Comparison of ENCODE assay signal across 20 cellular contexts in genomic region chr9:37978983-37979382, GRCh38.
DNase-seq lines count a peak whose midpoint lies in the region; ATAC-seq, FAIRE-seq and TF ChIP-seq lines count a peak whose summit lies in the region.
"Had no signal": no experiment of that assay in that cellular context is flagged by ENCODE, and none has a peak within 500 bp of the region (broad histone marks: within the 10 kb centered on the region; RNA-seq: fewer than 3 reads in every experiment).

No MANE protein-coding gene starts in this region.

- intact Hi-C loops in kidney (cut with DNase I) (no loop called here), spleen (cut with DNase I; ENCODE audit: low total_unique reads) (no loop called here)

- peaks cover 13% of the 10 kb centered on the region for H3F3A ChIP-seq in SK-N-SH (replicated peaks; ENCODE audit: insufficient read depth)

- peak; percentile 83 for DNase-seq in SK-N-SH
- DNase-seq in kidney, result peak; percentile 21
- DNase-seq in spleen, result peak; percentile 41
- DNase-seq in naive thymus-derived CD8-positive, alpha-beta T cell, result no peak
- DNase-seq in SKM-1 treated with dmso at 0.1 percent for 144 hours (lab: John Stamatoyannopoulos, UW; ENCODE audit: unreplicated experiment), result no peak
- no peak for DNase-seq in NCI-H226
- no peak for DNase-seq in amygdala (lab: John Stamatoyannopoulos, UW)
- DNase-seq: Calu3; CD4-positive, alpha-beta T cell; DMS79; GM23248; HCEC 1CT; KG1; NCI-H1048; NCI-H2081 treated with DMSO at 0.1 percent for 48 hours; NCI-H2227 treated with DMSO at 0.1 percent for 48 hours; NCI-H524 treated with DMSO at 0.1 percent for 48 hours; OCI-M1; SHP77 treated with DMSO at 0.1 percent for 48 hours had no signal

- H3K36me3 Mint-ChIP-seq in naive thymus-derived CD8-positive, alpha-beta T cell, result no peaks in the 10 kb centered on the region

- peaks cover 11 to 21% of the 10 kb centered on the region in 2 experiments for H3K36me3 ChIP-seq in SK-N-SH (replicated peaks in 1 of 2; ENCODE audit: control insufficient read depth in 1 of 2, insufficient read depth in 2 of 2, low read length in 1 of 2)
- no peaks in the 10 kb centered on the region for H3K36me3 ChIP-seq in kidney (ENCODE audit: control insufficient read depth in 1 of 2, insufficient read depth in 2 of 2, low read length in 2 of 2)
- peaks cover 0 to 5% (median 0%) of the 10 kb centered on the region in 6 donors for H3K36me3 ChIP-seq in spleen

- no peaks in the 10 kb centered on the region for H3K9me3 Mint-ChIP-seq in naive thymus-derived CD8-positive, alpha-beta T cell
- H3K9me3 Mint-ChIP-seq: CD4-positive, alpha-beta T cell had no signal

- peak; percentile 61 for ATAC-seq in HG02759 (IDR thresholded peaks at IDR 0.05; ENCODE audit: unreplicated experiment)
- ATAC-seq in naive thymus-derived CD8-positive, alpha-beta T cell, result no peak

- H3K4me2 ChIP-seq in SK-N-SH, result no peak overlapping the region

- no peak for TF ChIP-seq POLR2A in spleen (IDR thresholded peaks at IDR 0.05)

- FAIRE-seq in kidney (lab: Jason Lieb, UNC), result no peak

- TF ChIP-seq CTCF in SK-N-SH (IDR thresholded peaks at IDR 0.05) (no peak), kidney (IDR thresholded peaks at IDR 0.05; ENCODE audit: borderline replicate concordance, extremely low read depth, insufficient read depth) (no peak), spleen (IDR thresholded peaks at IDR 0.05 in 8 of 11, conservative IDR thresholded peaks at IDR 0.05 in 3 of 11) (no peak)

- H3K27me3 Mint-ChIP-seq in naive thymus-derived CD8-positive, alpha-beta T cell, result peaks cover 0 to 3% (median 0%) of the 10 kb centered on the region in 5 donors
- H3K27me3 Mint-ChIP-seq: CD4-positive, alpha-beta T cell had no signal

- H3K4me1 ChIP-seq in SK-N-SH (ENCODE audit: control insufficient read depth in 1 of 2, insufficient read depth in 2 of 2, low read depth in 1 of 2, low read length in 1 of 2) (peaks cover 31 to 43% of the 10 kb centered on the region in 2 experiments; a peak in 3 of 4 replicates), kidney (ENCODE audit: control insufficient read depth in 1 of 2, insufficient read depth in 1 of 2, low read depth in 1 of 2, low read length in 2 of 2) (peaks cover 5 to 7% of the 10 kb centered on the region in 2 donors), spleen (no peaks in the 10 kb centered on the region)

- peaks cover 4% of the 10 kb centered on the region; the same call in 1 of the 2 replicates for H4K20me1 ChIP-seq in SK-N-SH (ENCODE audit: insufficient read depth)

- TF ChIP-seq EP300 in SK-N-SH (IDR thresholded peaks at IDR 0.05; ENCODE audit: borderline replicate concordance in 1 of 2, low read depth in 1 of 2, low read length in 1 of 2), result peak in 1 of 2 experiments; percentile 95; a peak in 2 of 4 replicates

- peaks cover 98% of the 10 kb centered on the region for H3K79me2 ChIP-seq in SK-N-SH (ENCODE audit: insufficient read depth)

- no peak overlapping the region for H2AFZ ChIP-seq in SK-N-SH (ENCODE audit: low read depth)
- H2AFZ ChIP-seq: GM23248 had no signal

- H3K9me3 ChIP-seq in SK-N-SH (no peaks in the 10 kb centered on the region), kidney (ENCODE audit: control insufficient read depth in 1 of 2, low read length in 2 of 2) (no peaks in the 10 kb centered on the region), spleen (no peaks in the 10 kb centered on the region)

- no peak overlapping the region for H3K27ac Mint-ChIP-seq in naive thymus-derived CD8-positive, alpha-beta T cell
- H3K27ac Mint-ChIP-seq: CD4-positive, alpha-beta T cell had no signal

- CTCF ChIA-PET in SK-N-SH (lab: Yijun Ruan, JAX), result interaction anchor here (0.8 to 3.7 kb wide), 12 partner anchors 9 to 382 kb away, joined by 3 to 20 read pairs (median 4); no protein-coding TSS in a partner anchor

- H3K9ac ChIP-seq in SK-N-SH (no peak overlapping the region), kidney (ENCODE audit: low read length in 2 of 2) (no peak overlapping the region)
- H3K9ac ChIP-seq: GM23248 had no signal

- peaks cover 0 to 2% (median 0%) of the 10 kb centered on the region in 4 donors for H3K4me1 Mint-ChIP-seq in naive thymus-derived CD8-positive, alpha-beta T cell

- no peak overlapping the region for H3K4me3 ChIP-seq in SK-N-SH (ENCODE audit: low read depth in 2 of 2, low read length in 1 of 2)
- no peak overlapping the region for H3K4me3 ChIP-seq in kidney (ENCODE audit: low read length in 2 of 2)
- H3K4me3 ChIP-seq in spleen, result no peak overlapping the region
- H3K4me3 ChIP-seq: GM23248 had no signal

- H3K27me3 ChIP-seq in SK-N-SH (ENCODE audit: insufficient read depth) (no peaks in the 10 kb centered on the region), spleen (replicated peaks in 1 of 7) (no peaks in the 10 kb centered on the region)

- no peak overlapping the region for H3K4me3 Mint-ChIP-seq in naive thymus-derived CD8-positive, alpha-beta T cell
- H3K4me3 Mint-ChIP-seq: CD4-positive, alpha-beta T cell had no signal

- H3K9me2 ChIP-seq in SK-N-SH, result no peaks in the 10 kb centered on the region

- POLR2A ChIA-PET in SK-N-SH (lab: Yijun Ruan, JAX), result interaction anchor here (1.3 to 1.4 kb wide), 2 partner anchors 8 to 45 kb away, joined by 6 read pairs; no protein-coding TSS in a partner anchor
- POLR2A ChIA-PET in naive thymus-derived CD8-positive, alpha-beta T cell (lab: Charles Lee), result no interaction called here

- no peak; the same call in 1 of the 2 replicates for TF ChIP-seq RAD21 in SK-N-SH (IDR thresholded peaks at IDR 0.05; ENCODE audit: low read length)

- WGBS in SK-N-SH (ENCODE audit: low lambda C conversion rate), result 55% methylated on average over 3 of the region's 3 CpGs
- 74 to 92% (median 87%) methylated on average over 3 of the region's 3 CpGs for WGBS in spleen, 5 donors

- H3K27ac ChIP-seq in SK-N-SH (ENCODE audit: low read depth in 2 of 2, low read length in 1 of 2) (peak overlapping the region in 1 of 2 experiments; percentile 96; a peak in 3 of 4 replicates), kidney (ENCODE audit: low read depth in 2 of 2, low read length in 2 of 2) (no peak overlapping the region), spleen (no peak overlapping the region)
- H3K27ac ChIP-seq: GM23248 had no signal

TF ChIP-seq in SK-N-SH, 30 proteins besides CTCF, POLR2A, EP300 and RAD21:
- TF ChIP-seq CHD2 (IDR thresholded peaks at IDR 0.05; ENCODE audit: low read length, partially characterized antibody), result peak; percentile 72
- peak; percentile 91 for TF ChIP-seq GATA2 (CRISPR knock-in tag; IDR thresholded peaks at IDR 0.05)
- no peak for TF ChIP-seq TEAD4 (IDR thresholded peaks at IDR 0.05; ENCODE audit: borderline replicate concordance, insufficient read depth)
- no peak for TF ChIP-seq MEF2A (IDR thresholded peaks at IDR 0.05; ENCODE audit: borderline replicate concordance, low read depth)
- peak; percentile 40; the same call in 1 of the 2 replicates for TF ChIP-seq MXI1 (IDR thresholded peaks at IDR 0.05; ENCODE audit: low read depth, low read length)
- TF ChIP-seq RCOR1 (IDR thresholded peaks at IDR 0.05; ENCODE audit: low read length), result peak; percentile 87; the same call in 1 of the 2 replicates
- no peak for TF ChIP-seq SIN3A (IDR thresholded peaks at IDR 0.05; ENCODE audit: borderline replicate concordance, low read depth, low read length)
- no peak for TF ChIP-seq EZH2phosphoT487 (IDR thresholded peaks at IDR 0.05; ENCODE audit: borderline replicate concordance, low read depth)
- TF ChIP-seq RFX5 (IDR thresholded peaks at IDR 0.05; ENCODE audit: low read length), result no peak
- TF ChIP-seq PBX3 (IDR thresholded peaks at IDR 0.05), result no peak
- TF ChIP-seq TCF12 (IDR thresholded peaks at IDR 0.05), result peak; percentile 23; the same call in 1 of the 2 replicates
- peak; percentile 89 for TF ChIP-seq FOXJ3 (CRISPR knock-in tag; IDR thresholded peaks at IDR 0.05)

Comparison
In these comparisons a context has a peak if more than half of its experiments do, and no peak if none do; other contexts are left out.
1. DNase-seq: peak in SK-N-SH (single experiment), kidney (single experiment) and spleen (single experiment); none in naive thymus-derived CD8-positive, alpha-beta T cell (0 of 10), SKM-1 treated with dmso at 0.1 percent for 144 hours (single experiment), NCI-H226 (single experiment) and amygdala (0 of 56).